Comparison of ENCODE assay signal across 17 cellular contexts in genomic region chr15:25690673-25691543, GRCh38.
A peak's percentile ranks its signal among the peaks of the same experiment; 100 is the strongest.
DNase-seq lines count a peak whose midpoint lies in the region; ATAC-seq, FAIRE-seq and TF ChIP-seq lines count a peak whose summit lies in the region.
"Had no signal": no experiment of that assay in that cellular context is flagged by ENCODE, and none has a peak within 500 bp of the region (broad histone marks: within the 10 kb centered on the region; RNA-seq: fewer than 3 reads in every experiment).

No MANE protein-coding gene starts in this region.

- H3K27ac ChIP-seq in left ventricle myocardium inferior (replicated peaks) (no peak overlapping the region), left lung (no peak overlapping the region), aorta (ENCODE audit: low read depth in 1 of 2, low read length in 2 of 2) (peak overlapping the region in 1 of 2 donors; percentile 42)
- H3K27ac ChIP-seq: pancreas had no signal

- H3K4me3 ChIP-seq in left ventricle myocardium inferior (no peak overlapping the region), bronchial epithelial cell (ENCODE audit: low read depth, low read length) (no peak overlapping the region), left lung (no peak overlapping the region), aorta (ENCODE audit: low read length in 2 of 2) (no peak overlapping the region)
- H3K4me3 ChIP-seq: lung, pancreas had no signal

- DNase-seq in cardiac septum (ENCODE audit: low spot score) = peak; percentile 68
- DNase-seq in left ventricle myocardium inferior = no peak
- DNase-seq in bronchial epithelial cell (ENCODE audit: low read depth) = peak; percentile 55
- peak in 1 of 2 donors; percentile 60 for DNase-seq in left lung
- DNase-seq in aorta = peak; percentile 55 to 72
- DNase-seq in NCI-H82 (lab: John Stamatoyannopoulos, UW) = no peak
- DNase-seq: 8988T; activated CD4-positive, CD25-positive, alpha-beta regulatory T cell; DND-41; NCI-H69; stimulated activated CD4-positive, alpha-beta T cell treated with anti-CD3 and anti-CD28 coated beads, Interleukin-4, amount 100 ng/mL, for 4 hours; stimulated activated naive CD8-positive, alpha-beta T cell treated with anti-CD3 and anti-CD28 coated beads, Interleukin-15, amount 100 ng/mL, for 72 hours had no signal

- H3K9me3 ChIP-seq in left ventricle myocardium inferior (replicated peaks) (no peaks in the 10 kb centered on the region), left lung (no peaks in the 10 kb centered on the region), aorta (ENCODE audit: control insufficient read depth, low read length) (no peaks in the 10 kb centered on the region)
- H3K9me3 ChIP-seq: pancreas had no signal

- H3K36me3 ChIP-seq in left ventricle myocardium inferior (no peaks in the 10 kb centered on the region), bronchial epithelial cell (ENCODE audit: control insufficient read depth, insufficient read depth, low read length) (no peaks in the 10 kb centered on the region), left lung (peaks cover 0 to 29% of the 10 kb centered on the region in 2 donors), aorta (ENCODE audit: control insufficient read depth in 1 of 2, insufficient read depth in 2 of 2, low read length in 1 of 2) (peaks cover 6% of the 10 kb centered on the region in 2 donors)
- H3K36me3 ChIP-seq: pancreas had no signal

- ATAC-seq in left lung = peak; percentile 76
- no peak for ATAC-seq in aorta (ENCODE audit: low FRiP score)
- ATAC-seq in GM21576 (IDR thresholded peaks at IDR 0.05; ENCODE audit: unreplicated experiment) = no peak
- ATAC-seq in HG02981 (IDR thresholded peaks at IDR 0.05; ENCODE audit: unreplicated experiment) = no peak
- ATAC-seq: stimulated activated naive CD8-positive, alpha-beta T cell treated with anti-CD3 and anti-CD28 coated beads, Interleukin-15, amount 100 ng/mL, for 72 hours had no signal

- H3K4me1 ChIP-seq in left ventricle myocardium inferior = no peaks in the 10 kb centered on the region
- no peaks in the 10 kb centered on the region for H3K4me1 ChIP-seq in left lung
- no peaks in the 10 kb centered on the region for H3K4me1 ChIP-seq in aorta (ENCODE audit: control insufficient read depth in 1 of 2, insufficient read depth in 2 of 2, low read length in 2 of 2)
- H3K4me1 ChIP-seq: pancreas had no signal

- peaks cover 24% of the 10 kb centered on the region for H3K27me3 ChIP-seq in left ventricle myocardium inferior (ENCODE audit: low read depth)
- no peaks in the 10 kb centered on the region for H3K27me3 ChIP-seq in bronchial epithelial cell (ENCODE audit: control insufficient read depth, insufficient read depth, low read length)
- H3K27me3 ChIP-seq in left lung = no peaks in the 10 kb centered on the region
- H3K27me3 ChIP-seq in aorta (ENCODE audit: control insufficient read depth in 1 of 2, insufficient read depth in 2 of 2, low read length in 1 of 2) = no peaks in the 10 kb centered on the region
- H3K27me3 ChIP-seq: pancreas had no signal

- FAIRE-seq in bronchial epithelial cell (lab: Jason Lieb, UNC) = peak; percentile 28
- FAIRE-seq: colon, pancreas had no signal

- TF ChIP-seq CTCF in left ventricle myocardium inferior (IDR thresholded peaks at IDR 0.05; ENCODE audit: borderline replicate concordance) = no peak
- no peak for TF ChIP-seq CTCF in bronchial epithelial cell (IDR thresholded peaks at IDR 0.05; ENCODE audit: insufficient read depth, low read length, severe bottlenecking)
- TF ChIP-seq CTCF in left lung (IDR thresholded peaks at IDR 0.05) = no peak

- intact Hi-C loops in cardiac septum (cut with DNase I) = loop anchor here (5.0 to 10.0 kb wide), 2 partner anchors 244 to 1176 kb away; partner anchors contain the start of gene GABRA5
- intact Hi-C loops in left ventricle myocardium inferior (cut with micrococcal nuclease) = loop anchor here (10.0 kb wide), 2 partner anchors 186 to 244 kb away; no protein-coding TSS in a partner anchor
- intact Hi-C loops in left lung (cut with DNase I) = no loop called here
- intact Hi-C loops in aorta (cut with DNase I) = loop anchor here (5.0 to 10.0 kb wide), 5 partner anchors 171 to 244 kb away; partner anchors contain the start of gene ATP10A (in 1 of the 2)

- WGBS in aorta, 2 donors = 53 to 56% methylated on average over 18 of the region's 18 CpGs

Comparison
In these comparisons a context has a peak if more than half of its experiments do, and no peak if none do; other contexts are left out.
1. DNase-seq: peak in cardiac septum (single experiment), bronchial epithelial cell (single experiment) and aorta (2 of 2); none in left ventricle myocardium inferior (single experiment) and NCI-H82 (single experiment).
2. intact Hi-C loops: an anchor here in cardiac septum (5.0 to 10.0 kb wide), left ventricle myocardium inferior (10.0 kb wide) and aorta (5.0 to 10.0 kb wide); none called in left lung.